ENCODE assay signal across 12 cellular contexts in the genomic region with DNA sequence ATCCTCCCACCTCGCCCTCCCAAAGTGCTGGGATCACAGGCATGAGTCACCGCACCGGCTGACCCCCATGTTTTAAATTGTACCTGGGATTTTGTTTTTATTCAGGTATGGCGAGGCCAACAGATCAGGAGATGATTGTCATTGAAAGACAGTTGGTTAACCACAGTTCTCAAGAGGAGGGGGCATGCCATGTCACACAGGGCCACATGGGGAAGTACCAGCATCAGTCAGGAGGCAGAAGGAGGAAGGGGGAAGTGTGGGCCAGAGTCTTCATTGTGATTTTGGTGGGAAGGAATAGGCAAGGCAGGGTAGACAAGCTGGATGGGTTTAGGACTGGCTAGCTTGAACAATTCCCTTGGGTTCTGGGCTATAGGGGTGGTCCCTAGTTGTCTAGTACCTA. TPM values are rescaled to one million over a fixed set of nuclear protein-coding genes. Genes with fewer than 3 reads are reported as not detected.
DNase-seq lines count a peak whose midpoint lies in the region; ATAC-seq and TF ChIP-seq lines count a peak whose summit lies in the region.
"Had no signal": no experiment of that assay in that cellular context is flagged by ENCODE, and none has a peak within 500 bp of the region (broad histone marks: within the 10 kb centered on the region; RNA-seq: fewer than 3 reads in every experiment).

No MANE protein-coding gene starts in this region.

- no peak overlapping the region for H3K4me3 ChIP-seq in heart right ventricle
- H3K4me3 ChIP-seq: ascending aorta had no signal

- H3K9me3 ChIP-seq in heart right ventricle = no peaks in the 10 kb centered on the region
- H3K9me3 ChIP-seq: ascending aorta had no signal

- no peaks in the 10 kb centered on the region for H3K36me3 ChIP-seq in heart right ventricle
- H3K36me3 ChIP-seq: ascending aorta had no signal

- peaks cover 0 to 82% (median 58%) of the 10 kb centered on the region in 7 donors for H3K27me3 ChIP-seq in heart right ventricle
- H3K27me3 ChIP-seq: ascending aorta had no signal

- 77 to 80% methylated on average over 4 of the region's 4 CpGs for WGBS in heart right ventricle, 2 donors

- DNase-seq in stimulated activated naive CD4-positive, alpha-beta T cell (lab: John Stamatoyannopoulos, UW) = peak in 4 of 6 experiments; percentile 3 to 17 (median 10)
- no peak for DNase-seq in stimulated activated naive CD4-positive, alpha-beta T cell treated with Interleukin-2 at 50 U/mL for 16 hours (lab: John Stamatoyannopoulos, UW)
- DNase-seq in SKM-1 treated with dmso at 0.1 percent for 144 hours (lab: John Stamatoyannopoulos, UW; ENCODE audit: unreplicated experiment) (peak; percentile 76), heart right ventricle (no peak), COR-L47 (lab: John Stamatoyannopoulos, UW) (no peak), NCI-H526 treated with DMSO at 0.1 percent for 48 hours (lab: John Stamatoyannopoulos, UW) (no peak)
- DNase-seq: Calu3, NCI-H2107 had no signal

- intact Hi-C loops in heart right ventricle (cut with DNase I) = no loop called here

- ATAC-seq in heart right ventricle (peak in 7 of 8 donors; percentile 42 to 82 (median 71)), HG03108 (IDR thresholded peaks at IDR 0.05; ENCODE audit: unreplicated experiment) (no peak), GM21381 (IDR thresholded peaks at IDR 0.05; ENCODE audit: unreplicated experiment) (no peak)

- H3K4me1 ChIP-seq in heart right ventricle = peaks cover 0 to 54% (median 7%) of the 10 kb centered on the region in 9 donors
- H3K4me1 ChIP-seq: ascending aorta had no signal

- no peak for TF ChIP-seq CTCF in heart right ventricle (IDR thresholded peaks at IDR 0.05)

- peak overlapping the region in 1 of 10 donors; percentile 81 for H3K27ac ChIP-seq in heart right ventricle
- H3K27ac ChIP-seq: ascending aorta had no signal

RNA-seq across cellular contexts. Expression of gene MMP9, which starts 9.9 kb away (rescaled TPM):
- 10 to 100 TPM in 1 of 10 donors, 1 to 10 TPM in 1, under 1 TPM in 8; 0.47 to 10.6 (median 0.86) TPM for total RNA-seq in heart right ventricle
- polyA plus RNA-seq in heart right ventricle = under 1 TPM; 0.15 to 0.26 TPM
- total RNA-seq: ascending aorta, Calu3, myocyte had no signal

RNA-seq across cellular contexts. Expression of gene ZNF335, which starts 26.8 kb away (rescaled TPM):
- 10 to 100 TPM in 1 of 10 donors, 1 to 10 TPM in 9; 6.1 to 11.6 (median 7.3) TPM for total RNA-seq in heart right ventricle
- 10 to 100 TPM in 1 of 2 donors, 1 to 10 TPM in 1; 4.9 to 13.1 TPM for polyA plus RNA-seq in heart right ventricle

RNA-seq across cellular contexts. Expression of gene SLC12A5, which starts 30.3 kb away (rescaled TPM):
- total RNA-seq in heart right ventricle = 1 to 10 TPM in 1 of 10 donors, under 1 TPM in 2, not detected in 7; 0.28 to 1.3 (median 0.87) TPM
- 1 to 10 TPM in 1 of 2 donors, not detected in 1; 1.2 TPM for polyA plus RNA-seq in heart right ventricle
- total RNA-seq: ascending aorta, myocyte had no signal

Comparison
In these comparisons a context has a peak if more than half of its experiments do, and no peak if none do; other contexts are left out.
1. DNase-seq: peak in stimulated activated naive CD4-positive, alpha-beta T cell (4 of 6) and SKM-1 treated with dmso at 0.1 percent for 144 hours (single experiment); none in stimulated activated naive CD4-positive, alpha-beta T cell treated with Interleukin-2 at 50 U/mL for 16 hours (single experiment), heart right ventricle (0 of 2), COR-L47 (single experiment) and NCI-H526 treated with DMSO at 0.1 percent for 48 hours (single experiment).
2. ATAC-seq: peak in heart right ventricle (7 of 8); none in HG03108 (single experiment) and GM21381 (single experiment).